In genomic region chr17:63798572-63799113, GRCh38 we compare ENCODE assay signal across 25 cellular contexts.
"Had no signal": no experiment of that assay in that cellular context is flagged by ENCODE, and none has a peak within 500 bp of the region (broad histone marks: within the 10 kb centered on the region; RNA-seq: fewer than 3 reads in every experiment).

No MANE protein-coding gene starts in this region.

- H3K9me3 Mint-ChIP-seq: mesothelial cell of epicardium; naive B cell; natural killer cell treated with Interleukin-12 subunit alpha and Interleukin-12 subunit beta and Interleukin-15 and Interleukin-18, amount 100 ng/mL, for 72 hours; neural crest cell; stimulated activated memory B cell treated with anti-CD40 and anti-IgM and Interleukin-4, amounts not matched to agents 10 μg/mL and 1 μg/mL and 100 μg/mL, for 72 hours; type B pancreatic cell had no signal

- H3K4me3 Mint-ChIP-seq: mesothelial cell of epicardium; naive B cell; natural killer cell treated with Interleukin-12 subunit alpha and Interleukin-12 subunit beta and Interleukin-15 and Interleukin-18, amount 100 ng/mL, for 72 hours; neural crest cell; stimulated activated memory B cell treated with anti-CD40 and anti-IgM and Interleukin-4, amounts not matched to agents 10 μg/mL and 1 μg/mL and 100 μg/mL, for 72 hours; type B pancreatic cell had no signal

- DNase-seq: dorsolateral prefrontal cortex; effector CD4-positive, alpha-beta T cell; foreskin melanocyte; glutamatergic neuron; heart right ventricle; left cardiac atrium; left lung; mesenchymal stem cell; mucosa of descending colon; naive B cell; psoas muscle; right cardiac atrium; spleen; stimulated activated CD4-positive, alpha-beta T cell treated with anti-CD3 and anti-CD28 coated beads, Interleukin-4, amount 100 ng/mL, for 4 hours; stimulated activated naive CD8-positive, alpha-beta T cell treated with anti-CD3 and anti-CD28 coated beads, Interleukin-15, Interleukin-2, amounts not matched to agents 100 U/mL and 50 U/mL, for 24 hours; substantia nigra; testis; tibial artery had no signal

- H3K4me3 ChIP-seq: dorsolateral prefrontal cortex, heart right ventricle, left lung, mucosa of descending colon, psoas muscle, skin epidermis, spleen, testis, tibial artery had no signal

- H3K27ac Mint-ChIP-seq: natural killer cell treated with Interleukin-12 subunit alpha and Interleukin-12 subunit beta and Interleukin-15 and Interleukin-18, amount 100 ng/mL, for 72 hours; stimulated activated memory B cell treated with anti-CD40 and anti-IgM and Interleukin-4, amounts not matched to agents 10 μg/mL and 1 μg/mL and 100 μg/mL, for 72 hours; type B pancreatic cell had no signal

- ATAC-seq: heart right ventricle; left cardiac atrium; left lung; mucosa of descending colon; natural killer cell treated with Interleukin-12 subunit alpha and Interleukin-12 subunit beta and Interleukin-15 and Interleukin-18, amount 100 ng/mL, for 72 hours; psoas muscle; right cardiac atrium; stimulated activated memory B cell treated with anti-CD40 and anti-IgM and Interleukin-4, amounts not matched to agents 10 μg/mL and 1 μg/mL and 100 μg/mL, for 72 hours; stimulated activated naive CD8-positive, alpha-beta T cell treated with anti-CD3 and anti-CD28 coated beads, Interleukin-15, Interleukin-2, amounts not matched to agents 100 U/mL and 50 U/mL, for 24 hours had no signal

- H3K27me3 ChIP-seq: dorsolateral prefrontal cortex, heart right ventricle, left lung, neutrophil, spleen, testis, tibial artery had no signal

- H3K27ac ChIP-seq: heart right ventricle, left lung, neutrophil, psoas muscle, skin epidermis, spleen, testis, tibial artery had no signal

- H3K4me1 ChIP-seq: heart right ventricle, left lung, psoas muscle, spleen, testis, tibial artery had no signal

- H3K9me3 ChIP-seq: heart right ventricle, left lung, mucosa of descending colon, neutrophil, psoas muscle, spleen, testis, tibial artery had no signal

- H3K4me1 Mint-ChIP-seq: mesothelial cell of epicardium, neural crest cell had no signal

- H3K27me3 Mint-ChIP-seq: naive B cell; natural killer cell treated with Interleukin-12 subunit alpha and Interleukin-12 subunit beta and Interleukin-15 and Interleukin-18, amount 100 ng/mL, for 72 hours; stimulated activated memory B cell treated with anti-CD40 and anti-IgM and Interleukin-4, amounts not matched to agents 10 μg/mL and 1 μg/mL and 100 μg/mL, for 72 hours; type B pancreatic cell had no signal
